In the genomic region with DNA sequence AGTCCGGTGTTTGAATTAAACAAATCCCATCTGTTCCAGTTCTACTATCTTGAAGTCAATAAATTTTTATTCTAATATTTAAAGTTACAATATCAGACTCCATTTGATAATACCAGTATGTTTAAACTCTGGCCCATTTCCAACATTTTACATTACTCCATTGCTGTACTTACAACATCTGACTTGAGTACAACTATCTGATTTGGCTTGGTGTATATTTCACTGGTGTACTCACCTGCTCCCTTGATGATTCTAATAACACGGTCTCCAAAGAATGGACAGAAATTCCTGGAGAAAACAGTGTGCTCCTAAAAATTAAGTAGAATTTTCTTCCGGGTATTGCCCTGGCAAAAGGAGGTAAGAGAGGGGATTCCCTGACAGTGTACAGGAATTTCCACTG, we compare ENCODE assay signal across 29 cellular contexts.
DNase-seq lines count a peak whose midpoint lies in the region; ATAC-seq and TF ChIP-seq lines count a peak whose summit lies in the region.
"Had no signal": no experiment of that assay in that cellular context is flagged by ENCODE, and none has a peak within 500 bp of the region (broad histone marks: within the 10 kb centered on the region; RNA-seq: fewer than 3 reads in every experiment).

No MANE protein-coding gene starts in this region.

- peaks cover 51% of the 10 kb centered on the region for H3K4me1 ChIP-seq in ACC112 (ENCODE audit: control insufficient read depth, insufficient read depth, low read length, unreplicated experiment)
- H3K4me1 ChIP-seq: esophagus muscularis mucosa, gastroesophageal sphincter, thyroid gland, vagina had no signal

- ATAC-seq in GM21529 (IDR thresholded peaks at IDR 0.05; ENCODE audit: unreplicated experiment) (no peak), HG03280 (IDR thresholded peaks at IDR 0.05; ENCODE audit: unreplicated experiment) (no peak)
- ATAC-seq: effector memory CD8-positive, alpha-beta T cell; gastroesophageal sphincter; GM23338; left ventricle myocardium superior; right cardiac atrium had no signal

- DNase-seq in NCI-H226 (peak; percentile 26), cardiac fibroblast (ENCODE audit: low read depth in 2 of 2) (peak; percentile 20 to 53), iris pigment epithelial cell (ENCODE audit: low read depth) (peak; percentile 57), DMS53 (lab: John Stamatoyannopoulos, UW) (no peak), germinal center (ENCODE audit: low spot score) (no peak)
- DNase-seq: activated CD4-positive, alpha-beta T cell treated with anti-CD3 and anti-CD28 coated beads, Interleukin-2, amount 10 ng/mL, durations not matched to agents 24 days and 14 days; AML-193; amygdala; caudate nucleus; CD4-positive, alpha-beta T cell; DND-41; effector memory CD8-positive, alpha-beta T cell; Kasumi-1; left ventricle myocardium superior; naive B cell; NCI-H446 treated with DMSO at 0.1 percent for 48 hours; NCI-H82; right cardiac atrium; stimulated activated CD4-positive, alpha-beta T cell treated with anti-CD3 and anti-CD28 coated beads, Interleukin-4, amount 100 ng/mL, for 24 hours; T-helper 9 cell; thyroid gland; WERI-Rb-1 had no signal

- peak overlapping the region; percentile 99 for H3K27ac ChIP-seq in ACC112 (ENCODE audit: low read depth, low read length)
- H3K27ac ChIP-seq: esophagus muscularis mucosa, gastroesophageal sphincter, thyroid gland, vagina, WERI-Rb-1 had no signal

- no peaks in the 10 kb centered on the region for H3K27me3 ChIP-seq in ACC112 (ENCODE audit: insufficient read depth, low read length)
- H3K27me3 ChIP-seq: esophagus muscularis mucosa, gastroesophageal sphincter, thyroid gland, vagina had no signal

- H3K4me3 ChIP-seq in ACC112 (ENCODE audit: low read depth, low read length) (0 out of 2 replicates have a peak overlapping the region, but pooled peaks have one; percentile 4), cardiac fibroblast (replicated peaks in 1 of 2; ENCODE audit: low read depth in 2 of 2, low read length in 2 of 2) (no peak overlapping the region)
- H3K4me3 ChIP-seq: esophagus muscularis mucosa, gastroesophageal sphincter, GM23338, thyroid gland, vagina had no signal

- H3K79me2 ChIP-seq in ACC112 (ENCODE audit: control insufficient read depth, insufficient read depth, low read length, unreplicated experiment) = no peaks in the 10 kb centered on the region

- no peaks in the 10 kb centered on the region for H3K36me3 ChIP-seq in ACC112 (ENCODE audit: insufficient read depth, low read length)
- H3K36me3 ChIP-seq: esophagus muscularis mucosa, gastroesophageal sphincter, thyroid gland, vagina, WERI-Rb-1 had no signal

- no peak for TF ChIP-seq CTCF in cardiac fibroblast (IDR thresholded peaks at IDR 0.05; ENCODE audit: low read depth, low read length)

- peak overlapping the region; percentile 34 for H2AFZ ChIP-seq in ACC112 (ENCODE audit: low read length, unreplicated experiment)
- H2AFZ ChIP-seq: GM23338 had no signal

Comparison
In these comparisons a context has a peak if more than half of its experiments do, and no peak if none do; other contexts are left out.
1. DNase-seq: peak in NCI-H226 (single experiment), cardiac fibroblast (2 of 2) and iris pigment epithelial cell (single experiment); none in DMS53 (single experiment) and germinal center (single experiment).